In the genomic region with DNA sequence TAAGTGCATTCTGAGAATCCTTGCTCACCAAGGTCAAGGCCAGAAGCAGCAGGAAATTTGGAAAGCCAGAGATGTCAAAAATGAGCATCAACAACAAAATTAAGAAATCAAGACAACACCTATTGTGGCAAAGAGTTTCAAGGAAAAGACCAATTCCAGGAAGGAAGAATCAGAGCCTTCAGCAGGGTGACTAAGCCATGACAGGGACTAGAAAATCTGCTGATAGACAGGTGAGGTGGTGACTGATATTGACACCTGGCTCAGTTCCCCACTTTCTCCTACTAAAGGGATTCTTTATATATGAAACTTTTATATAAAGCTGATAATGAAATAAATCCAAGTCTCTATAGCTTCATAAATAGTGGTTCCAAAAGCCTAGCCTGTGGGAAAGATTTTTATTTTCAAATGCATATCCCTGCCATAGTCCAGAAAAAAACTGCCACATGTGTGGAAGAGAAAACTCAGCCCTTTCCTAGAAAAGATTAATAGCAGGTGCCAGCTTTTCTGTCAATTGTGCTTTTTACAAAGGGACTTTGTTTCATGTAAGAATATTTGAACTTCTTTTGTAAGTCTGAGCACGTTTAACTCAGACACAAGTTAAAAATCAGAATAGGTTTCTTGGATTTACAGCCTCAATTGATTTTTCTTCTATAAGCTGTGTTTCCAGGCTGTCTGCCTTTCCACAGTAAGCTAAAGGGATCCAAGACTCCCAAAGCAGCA, we compare ENCODE assay signal across 28 cellular contexts.
"Had no signal": no experiment of that assay in that cellular context is flagged by ENCODE, and none has a peak within 500 bp of the region (broad histone marks: within the 10 kb centered on the region; RNA-seq: fewer than 3 reads in every experiment).

No MANE protein-coding gene starts in this region.

- H3K4me1 ChIP-seq: SJSA1 had no signal

- ATAC-seq: activated T-helper 17 cell treated with anti-CD3 and anti-CD28 coated beads, Interleukin-2, amount 50 U/mL, for 72 hours; Panc1; T-helper 17 cell had no signal

- H3K36me3 ChIP-seq: brain microvascular endothelial cell, SJSA1 had no signal

- H3K9me3 ChIP-seq: SJSA1 had no signal

- DNase-seq: activated B cell treated with CpG ODN at 0.5 μM for 24 hours; activated CD4-positive, alpha-beta memory T cell treated with anti-CD3 and anti-CD28 coated beads, Interleukin-2, amount 10 ng/mL, durations not matched to agents 7 days and 5 days; activated CD4-positive, alpha-beta T cell treated with anti-CD3 and anti-CD28 coated beads for 1 hour; activated CD4-positive, alpha-beta T cell treated with anti-CD3 and anti-CD28 coated beads, Interleukin-2, amount 50 U/mL, for 1 hour; activated gamma-delta T cell; activated naive CD4-positive, alpha-beta T cell treated with anti-CD3 and anti-CD28 coated beads for 36 hours; activated T-cell treated with anti-CD3 and anti-CD28 coated beads for 4 hours; activated T-cell treated with anti-CD3 and anti-CD28 coated beads, Interleukin-2, amount 50 U/mL, for 48 hours; amygdala; brain microvascular endothelial cell; caudate nucleus; KG1; NCI-H1092 treated with DMSO at 0.1 percent for 48 hours; NCI-H1417 treated with DMSO at 0.1 percent for 48 hours; NCI-H1694 treated with DMSO at 0.1 percent for 48 hours; NCI-H2029 treated with DMSO at 0.1 percent for 48 hours; NCI-H345; NCI-H510A; NCI-H526 treated with DMSO at 0.1 percent for 48 hours; NCI-H82; RPMI8226; SHP77; T-helper 17 cell; T1000 had no signal

- H3K27ac ChIP-seq: brain microvascular endothelial cell, SJSA1 had no signal

- H3K27me3 ChIP-seq: brain microvascular endothelial cell, SJSA1 had no signal

- FAIRE-seq: TTC549 had no signal

- H3K4me3 ChIP-seq: SJSA1 had no signal
